Comparison of ENCODE assay signal across 10 cellular contexts in genomic region chr15:49815937-49816336, GRCh38.
DNase-seq lines count a peak whose midpoint lies in the region; ATAC-seq and TF ChIP-seq lines count a peak whose summit lies in the region.
"Had no signal": no experiment of that assay in that cellular context is flagged by ENCODE, and none has a peak within 500 bp of the region (broad histone marks: within the 10 kb centered on the region; RNA-seq: fewer than 3 reads in every experiment).

No MANE protein-coding gene starts in this region.

- TF ChIP-seq CTCF in NB4 (IDR thresholded peaks at IDR 0.05; ENCODE audit: low read depth, low read length) (no peak), left ventricle myocardium inferior (IDR thresholded peaks at IDR 0.05; ENCODE audit: borderline replicate concordance) (no peak), transverse colon (IDR thresholded peaks at IDR 0.05) (no peak)

- peak; percentile 32 for DNase-seq in Daoy (ENCODE audit: low read depth)
- peak; percentile 25 for DNase-seq in NB4 (ENCODE audit: low read depth)
- peak; percentile 15 for DNase-seq in left ventricle myocardium inferior
- DNase-seq in transverse colon: no peak
- DNase-seq in NCI-H345 treated with DMSO at 0.1 percent for 48 hours (lab: John Stamatoyannopoulos, UW; ENCODE audit: unreplicated experiment): no peak
- no peak for DNase-seq in NCI-H2171 treated with DMSO at 0.1 percent for 48 hours (lab: John Stamatoyannopoulos, UW)
- DNase-seq: dermis blood vessel endothelial cell, SW 1271 had no signal

- H3K9me3 Mint-ChIP-seq in stimulated activated memory B cell treated with anti-CD40 and anti-IgM and Interleukin-4, amounts not matched to agents 10 μg/mL and 1 μg/mL and 100 μg/mL, for 72 hours: peaks cover 3% of the 10 kb centered on the region

- WGBS in transverse colon (ENCODE audit: low coverage in 1 of 2), 2 donors: 41% methylated on average over 3 of the region's 3 CpGs; no CpG with 5 or more reads in 1 of the 2 donors

- in situ Hi-C loops in transverse colon (cut with MboI; ENCODE audit: low pct_ligation_motif_present in 1 of 4, low pct_unique_long_range_greater_than_20kb in 1 of 4, low sequenced_read_pairs in 3 of 4): no loop called here

- no peaks in the 10 kb centered on the region for H3K27me3 ChIP-seq in left ventricle myocardium inferior (ENCODE audit: low read depth)
- no peaks in the 10 kb centered on the region for H3K27me3 ChIP-seq in transverse colon

- H3K4me1 Mint-ChIP-seq in stimulated activated memory B cell treated with anti-CD40 and anti-IgM and Interleukin-4, amounts not matched to agents 10 μg/mL and 1 μg/mL and 100 μg/mL, for 72 hours: peaks cover 6% of the 10 kb centered on the region

- intact Hi-C loops in left ventricle myocardium inferior (cut with micrococcal nuclease): no loop called here
- intact Hi-C loops in transverse colon (cut with DNase I; ENCODE audit: low total_unique reads): no loop called here

- ATAC-seq in GM21447 (IDR thresholded peaks at IDR 0.05; ENCODE audit: unreplicated experiment): peak; percentile 65
- ATAC-seq in stimulated activated memory B cell treated with anti-CD40 and anti-IgM and Interleukin-4, amounts not matched to agents 10 μg/mL and 1 μg/mL and 100 μg/mL, for 72 hours: no peak

- H3K4me1 ChIP-seq in left ventricle myocardium inferior: no peaks in the 10 kb centered on the region
- peaks cover 0 to 2% (median under 1%) of the 10 kb centered on the region in 4 donors for H3K4me1 ChIP-seq in transverse colon

- H3K27ac ChIP-seq in left ventricle myocardium inferior (replicated peaks) (peak overlapping the region; percentile 4), transverse colon (no peak overlapping the region)

- H3K27ac Mint-ChIP-seq in stimulated activated memory B cell treated with anti-CD40 and anti-IgM and Interleukin-4, amounts not matched to agents 10 μg/mL and 1 μg/mL and 100 μg/mL, for 72 hours: no peak overlapping the region

- no peak for TF ChIP-seq EP300 in transverse colon (IDR thresholded peaks at IDR 0.05; ENCODE audit: low read depth)

- TF ChIP-seq POLR2A in NB4 (IDR thresholded peaks at IDR 0.05; ENCODE audit: extremely low read depth, insufficient read length): no peak
- no peak for TF ChIP-seq POLR2A in transverse colon (IDR thresholded peaks at IDR 0.05)

- no peak overlapping the region for H3K4me3 Mint-ChIP-seq in stimulated activated memory B cell treated with anti-CD40 and anti-IgM and Interleukin-4, amounts not matched to agents 10 μg/mL and 1 μg/mL and 100 μg/mL, for 72 hours

- H3K9me3 ChIP-seq in left ventricle myocardium inferior (replicated peaks) (peaks cover 7% of the 10 kb centered on the region), transverse colon (no peaks in the 10 kb centered on the region)

- H3K36me3 ChIP-seq in left ventricle myocardium inferior (no peaks in the 10 kb centered on the region), transverse colon (no peaks in the 10 kb centered on the region)

- no peaks in the 10 kb centered on the region for H3K36me3 Mint-ChIP-seq in stimulated activated memory B cell treated with anti-CD40 and anti-IgM and Interleukin-4, amounts not matched to agents 10 μg/mL and 1 μg/mL and 100 μg/mL, for 72 hours

- H3K4me3 ChIP-seq in NB4 (ENCODE audit: low read depth, low read length) (no peak overlapping the region), left ventricle myocardium inferior (no peak overlapping the region), transverse colon (no peak overlapping the region)

- H3K27me3 Mint-ChIP-seq in stimulated activated memory B cell treated with anti-CD40 and anti-IgM and Interleukin-4, amounts not matched to agents 10 μg/mL and 1 μg/mL and 100 μg/mL, for 72 hours: no peaks in the 10 kb centered on the region

Comparison
In these comparisons a context has a peak if more than half of its experiments do, and no peak if none do; other contexts are left out.
1. DNase-seq: peak in Daoy (single experiment), NB4 (single experiment) and left ventricle myocardium inferior (single experiment); none in transverse colon (single experiment), NCI-H345 treated with DMSO at 0.1 percent for 48 hours (single experiment) and NCI-H2171 treated with DMSO at 0.1 percent for 48 hours (single experiment).